ENCODE assay signal across 14 cellular contexts in genomic region chr1:5769146-5769545, GRCh38.
DNase-seq lines count a peak whose midpoint lies in the region; ATAC-seq and TF ChIP-seq lines count a peak whose summit lies in the region.
"Had no signal": no experiment of that assay in that cellular context is flagged by ENCODE, and none has a peak within 500 bp of the region (broad histone marks: within the 10 kb centered on the region; RNA-seq: fewer than 3 reads in every experiment).

No MANE protein-coding gene starts in this region.

- DNase-seq in adrenal gland (peak in 5 of 7 donors; percentile 34 to 47 (median 39)), midbrain (lab: John Stamatoyannopoulos, UW) (peak; percentile 49), posterior vena cava (ENCODE audit: low spot score) (peak; percentile 43), brain microvascular endothelial cell (no peak), DMS53 (lab: John Stamatoyannopoulos, UW) (no peak), cerebellum (ENCODE audit: low spot score) (no peak)
- DNase-seq: CD8-positive, alpha-beta T cell; COR-L47; DMS153; DND-41; GF-D8 had no signal

- H3K9me3 ChIP-seq in adrenal gland (replicated peaks in 1 of 3) = no peaks in the 10 kb centered on the region
- H3K9me3 ChIP-seq: A549 had no signal

- peak overlapping the region in 2 of 5 donors; percentile 32 to 78 for H3K27ac ChIP-seq in adrenal gland
- H3K27ac ChIP-seq in brain microvascular endothelial cell = no peak overlapping the region
- H3K27ac ChIP-seq: A549, HL-60 had no signal

- H3K4me3 ChIP-seq in adrenal gland = no peak overlapping the region
- H3K4me3 ChIP-seq in brain microvascular endothelial cell (ENCODE audit: low read depth, low read length) = no peak overlapping the region
- H3K4me3 ChIP-seq: A549 had no signal

- TF ChIP-seq POLR2A in adrenal gland (IDR thresholded peaks at IDR 0.05) = no peak

- 8 to 42% (median 38%) methylated on average over 5 to 7 of the region's 7 CpGs for WGBS in adrenal gland, 4 donors

- no peaks in the 10 kb centered on the region for H3K36me3 ChIP-seq in adrenal gland (replicated peaks in 1 of 2)
- no peaks in the 10 kb centered on the region for H3K36me3 ChIP-seq in brain microvascular endothelial cell (replicated peaks)

- intact Hi-C loops in adrenal gland (cut with DNase I) = no loop called here
- intact Hi-C loops in posterior vena cava (cut with DNase I) = no loop called here

- in situ Hi-C loops in brain microvascular endothelial cell (cut with HindIII; ENCODE audit: low pct_ligation_motif_present, low sequenced_read_pairs) = no loop called here

- TF ChIP-seq CTCF in adrenal gland (IDR thresholded peaks at IDR 0.05) (no peak), brain microvascular endothelial cell (IDR thresholded peaks at IDR 0.05; ENCODE audit: low read depth, low read length, missing control alignments) (no peak)

- peaks cover 7 to 14% of the 10 kb centered on the region in 2 donors for H3K4me1 ChIP-seq in adrenal gland (replicated peaks in 1 of 2)
- H3K4me1 ChIP-seq: A549 had no signal

- H3K27me3 ChIP-seq in adrenal gland (no peaks in the 10 kb centered on the region), brain microvascular endothelial cell (replicated peaks) (no peaks in the 10 kb centered on the region)

- no peak for ATAC-seq in GM21526 (IDR thresholded peaks at IDR 0.05; ENCODE audit: low FRiP score, unreplicated experiment)
- ATAC-seq: CD8-positive, alpha-beta T cell had no signal

Comparison
In these comparisons a context has a peak if more than half of its experiments do, and no peak if none do; other contexts are left out.
1. DNase-seq: peak in adrenal gland (5 of 7), midbrain (single experiment) and posterior vena cava (single experiment); none in brain microvascular endothelial cell (single experiment), DMS53 (single experiment) and cerebellum (single experiment).